Comparison of ENCODE assay signal across 24 cellular contexts in the genomic region with DNA sequence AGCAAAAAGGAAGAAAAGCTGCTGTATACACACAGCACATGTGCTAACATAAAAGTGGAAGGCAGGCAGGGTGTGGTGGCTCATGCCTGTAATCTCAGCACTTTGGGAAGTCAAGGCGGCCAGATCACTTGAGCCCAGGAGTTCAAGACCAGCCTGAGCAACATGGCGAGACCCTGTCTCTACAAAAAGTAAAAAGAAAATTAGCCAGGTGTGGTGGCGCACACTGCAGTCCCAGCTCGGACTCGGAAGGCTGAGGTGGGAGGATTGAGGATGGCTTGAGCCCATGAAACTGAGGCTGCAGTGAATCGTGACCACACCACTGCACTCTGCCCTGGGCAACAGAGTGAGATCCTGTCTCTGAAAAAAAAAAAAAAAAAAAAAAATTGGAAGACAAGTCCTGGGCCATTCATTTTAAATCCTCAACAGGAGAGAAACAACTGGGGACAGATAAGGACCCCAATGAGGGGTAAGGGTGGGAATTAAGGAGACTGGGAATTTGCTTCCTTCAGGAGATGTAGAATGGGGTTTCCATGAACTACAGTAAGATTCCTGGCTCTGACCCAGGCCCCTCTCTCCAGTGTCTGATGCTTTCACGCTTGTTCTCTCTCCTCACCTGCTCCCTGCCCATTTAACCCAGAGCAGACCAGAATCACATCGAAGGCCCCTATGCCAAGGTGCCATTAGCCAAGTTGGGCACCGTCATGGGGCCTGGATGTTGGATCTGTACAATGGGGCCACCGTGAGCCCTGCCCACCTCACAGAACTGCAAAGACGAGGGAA. TPM values are rescaled to one million over a fixed set of nuclear protein-coding genes. Genes with fewer than 3 reads are reported as not detected.
A peak's percentile ranks its signal among the peaks of the same experiment; 100 is the strongest.
DNase-seq lines count a peak whose midpoint lies in the region; ATAC-seq and TF ChIP-seq lines count a peak whose summit lies in the region.
"Had no signal": no experiment of that assay in that cellular context is flagged by ENCODE, and none has a peak within 500 bp of the region (broad histone marks: within the 10 kb centered on the region; RNA-seq: fewer than 3 reads in every experiment).

No MANE protein-coding gene starts in this region.

- H2BK120ac ChIP-seq in mesenchymal stem cell (ENCODE audit: low read depth, low read length) = no peak overlapping the region

- H3K9ac ChIP-seq in mammary epithelial cell (ENCODE audit: insufficient read depth, low read length) (no peak overlapping the region), mesenchymal stem cell (ENCODE audit: low read length) (no peak overlapping the region)

- BruUV-seq in mammary epithelial cell (replicated peaks; lab: Mats Ljungman, UMichigan) = no TSS peak

- H3K27ac ChIP-seq in breast epithelium = peak overlapping the region; percentile 67 to 77
- no peak overlapping the region for H3K27ac ChIP-seq in mammary epithelial cell (ENCODE audit: insufficient read depth, low read depth, low read length)
- no peak overlapping the region for H3K27ac ChIP-seq in mesenchymal stem cell (ENCODE audit: low read length, poor library complexity, severe bottlenecking)
- peak overlapping the region; percentile 64 for H3K27ac ChIP-seq in psoas muscle
- peak overlapping the region; percentile 47 to 90 (median 80) for H3K27ac ChIP-seq in transverse colon
- H3K27ac ChIP-seq in tibial nerve = peak overlapping the region in 2 of 4 donors; percentile 37 to 60
- H3K27ac ChIP-seq: 22Rv1, SJCRH30 had no signal

- no peaks in the 10 kb centered on the region for H3K79me2 ChIP-seq in mammary epithelial cell (ENCODE audit: insufficient read depth, low read length)

- no peaks in the 10 kb centered on the region for H4K20me1 ChIP-seq in mammary epithelial cell (ENCODE audit: insufficient read depth, low read length)

- H2BK15ac ChIP-seq in mesenchymal stem cell (ENCODE audit: low read depth, poor library complexity, severe bottlenecking) = no peak overlapping the region

- H3K23ac ChIP-seq in mesenchymal stem cell (ENCODE audit: low read length in 2 of 2) = no peak overlapping the region

- no peak overlapping the region for H4K91ac ChIP-seq in mesenchymal stem cell (ENCODE audit: low read length)

- 74% methylated on average over 11 of the region's 11 CpGs for WGBS in mammary epithelial cell (ENCODE audit: low coverage, missing lambda C conversion rate)
- 94% methylated on average over 11 of the region's 11 CpGs for WGBS in mesenchymal stem cell
- 84 to 94% (median 88%) methylated on average over 11 of the region's 11 CpGs for WGBS in psoas muscle, 3 donors
- 73 to 83% methylated on average over 6 to 11 of the region's 11 CpGs for WGBS in transverse colon (ENCODE audit: low coverage in 1 of 2), 2 donors
- 82 to 87% methylated on average over 11 of the region's 11 CpGs for WGBS in tibial nerve, 2 donors

- H2AFZ ChIP-seq in mammary epithelial cell (ENCODE audit: low read depth, low read length) (no peak overlapping the region), mesenchymal stem cell (ENCODE audit: low read depth, low read length) (no peak overlapping the region)

- H3K14ac ChIP-seq in mesenchymal stem cell (ENCODE audit: low read length in 2 of 2) = no peak overlapping the region

- in situ Hi-C loops in mammary epithelial cell (cut with MboI; ENCODE audit: low sequenced_read_pairs in 2 of 2) = no loop called here
- in situ Hi-C loops in transverse colon (cut with MboI; ENCODE audit: low pct_ligation_motif_present in 1 of 4, low pct_unique_long_range_greater_than_20kb in 1 of 4, low sequenced_read_pairs in 3 of 4) = no loop called here

- H3K9me3 ChIP-seq in breast epithelium (no peaks in the 10 kb centered on the region), mammary epithelial cell (replicated peaks; ENCODE audit: insufficient read depth, low read length) (no peaks in the 10 kb centered on the region), mesenchymal stem cell (ENCODE audit: control insufficient read depth, low read length) (no peaks in the 10 kb centered on the region), psoas muscle (no peaks in the 10 kb centered on the region), transverse colon (no peaks in the 10 kb centered on the region), tibial nerve (no peaks in the 10 kb centered on the region)
- H3K9me3 ChIP-seq: Peyer's patch had no signal

- no peak overlapping the region for H2BK12ac ChIP-seq in mesenchymal stem cell (ENCODE audit: low read length in 2 of 2)

- H2AK5ac ChIP-seq in mesenchymal stem cell (ENCODE audit: low read length, severe bottlenecking) = no peak overlapping the region

- TF ChIP-seq POLR2A in breast epithelium (IDR thresholded peaks at IDR 0.05) (no peak), transverse colon (IDR thresholded peaks at IDR 0.05) (no peak), tibial nerve (IDR thresholded peaks at IDR 0.05) (no peak)

- TF ChIP-seq CTCF in breast epithelium (IDR thresholded peaks at IDR 0.05) (no peak), mammary epithelial cell (conservative IDR thresholded peaks at IDR 0.05 in 1 of 2, IDR thresholded peaks at IDR 0.05 in 1 of 2; ENCODE audit: extremely low read depth in 1 of 2, insufficient read depth in 1 of 2, low read depth in 1 of 2, low read length in 2 of 2) (no peak), psoas muscle (IDR thresholded peaks at IDR 0.05) (no peak), transverse colon (IDR thresholded peaks at IDR 0.05) (no peak), tibial nerve (IDR thresholded peaks at IDR 0.05) (no peak)

- dilution Hi-C loops in mammary epithelial cell (cut with HindIII; ENCODE audit: low sequenced_read_pairs) = no loop called here

- DNase-seq in breast epithelium (ENCODE audit: low spot score in 2 of 2) = no peak
- DNase-seq in mammary epithelial cell = no peak
- no peak for DNase-seq in mesenchymal stem cell
- no peak for DNase-seq in psoas muscle
- DNase-seq in transverse colon = no peak
- DNase-seq in pons (ENCODE audit: low spot score) = no peak
- no peak for DNase-seq in tibial nerve (ENCODE audit: low spot score in 2 of 2)
- no peak for DNase-seq in effector CD8-positive, alpha-beta T cell (lab: John Stamatoyannopoulos, UW)
- DNase-seq: activated CD4-positive, alpha-beta T cell treated with anti-CD3 and anti-CD28 coated beads for 36 hours; activated naive CD4-positive, alpha-beta T cell; activated T-cell treated with anti-CD3 and anti-CD28 coated beads, Interleukin-2, amount 50 U/mL, for 4 hours; CD4-positive, alpha-beta T cell; dermis blood vessel endothelial cell; HCEC 1CT; Kasumi-1; mesendoderm; natural killer cell; NCI-H1694; NCI-H2171; SJCRH30; trophoblast cell had no signal

- ATAC-seq in psoas muscle = no peak
- ATAC-seq: activated CD4-positive, alpha-beta T cell treated with anti-CD3 and anti-CD28 coated beads for 36 hours; activated T-cell treated with anti-CD3 and anti-CD28 coated beads, Interleukin-2, amount 50 U/mL, for 4 hours; natural killer cell had no signal

- H3K4me2 ChIP-seq in mammary epithelial cell (ENCODE audit: insufficient read depth, low read depth, low read length) (no peak overlapping the region), mesenchymal stem cell (ENCODE audit: low read length, poor library complexity, severe bottlenecking) (no peak overlapping the region)
- H3K4me2 ChIP-seq: smooth muscle cell had no signal

- intact Hi-C loops in breast epithelium (cut with DNase I; ENCODE audit: low total_unique reads) (no loop called here), mammary epithelial cell (cut with micrococcal nuclease) (no loop called here), psoas muscle (cut with DNase I) (no loop called here), transverse colon (cut with DNase I; ENCODE audit: low total_unique reads) (loop anchor here (10.0 kb wide), 1 partner anchor 48 kb away; no protein-coding TSS in a partner anchor)

- H3K79me1 ChIP-seq in mesenchymal stem cell (replicated peaks; ENCODE audit: low read length, poor library complexity, severe bottlenecking) = peaks cover 15% of the 10 kb centered on the region

- no peaks in the 10 kb centered on the region for H3K27me3 ChIP-seq in breast epithelium
- peaks cover 11% of the 10 kb centered on the region for H3K27me3 ChIP-seq in mammary epithelial cell (ENCODE audit: insufficient read depth, low read length)
- no peaks in the 10 kb centered on the region for H3K27me3 ChIP-seq in mesenchymal stem cell (ENCODE audit: control insufficient read depth in 1 of 2, insufficient read depth in 1 of 2, low read length in 2 of 2)
- no peaks in the 10 kb centered on the region for H3K27me3 ChIP-seq in psoas muscle (ENCODE audit: insufficient read depth in 3 of 3, low read length in 2 of 3)
- no peaks in the 10 kb centered on the region for H3K27me3 ChIP-seq in transverse colon
- peaks cover 0 to under 1% of the 10 kb centered on the region in 2 donors for H3K27me3 ChIP-seq in tibial nerve
- H3K27me3 ChIP-seq: Peyer's patch, SJCRH30 had no signal

- H2BK5ac ChIP-seq in mesenchymal stem cell (ENCODE audit: low read depth, low read length, poor library complexity, severe bottlenecking) = no peak overlapping the region

- TF ChIP-seq EP300 in transverse colon (IDR thresholded peaks at IDR 0.05; ENCODE audit: low read depth) = no peak
- no peak for TF ChIP-seq EP300 in tibial nerve (IDR thresholded peaks at IDR 0.05)

- peak overlapping the region; percentile 13 for H4K8ac ChIP-seq in mesenchymal stem cell (ENCODE audit: low read length)

- H3K36me3 ChIP-seq in breast epithelium (no peaks in the 10 kb centered on the region), mammary epithelial cell (ENCODE audit: insufficient read depth, low read length) (no peaks in the 10 kb centered on the region), mesenchymal stem cell (ENCODE audit: control insufficient read depth in 1 of 2, insufficient read depth in 2 of 2, low read depth in 1 of 2, low read length in 2 of 2) (peaks cover 0 to 65% of the 10 kb centered on the region in 2 experiments), psoas muscle (ENCODE audit: insufficient read depth in 1 of 2, low read depth in 1 of 2) (no peaks in the 10 kb centered on the region), transverse colon (no peaks in the 10 kb centered on the region), tibial nerve (peaks cover 0 to 6% (median 0%) of the 10 kb centered on the region in 3 donors)
- H3K36me3 ChIP-seq: Peyer's patch, SJCRH30 had no signal

- no peak overlapping the region for H3K4ac ChIP-seq in mesenchymal stem cell (ENCODE audit: low read depth in 1 of 2, low read length in 2 of 2)

- no peak overlapping the region for H3K18ac ChIP-seq in mesenchymal stem cell (ENCODE audit: low read depth in 1 of 2, low read length in 2 of 2)

- CTCF ChIA-PET in mammary epithelial cell (lab: Charles Lee; ENCODE audit: low non-redundant PET) = no interaction called here

- no peak overlapping the region for H3K4me3 ChIP-seq in breast epithelium
- no peak overlapping the region for H3K4me3 ChIP-seq in mammary epithelial cell (replicated peaks in 1 of 3; ENCODE audit: insufficient read depth in 1 of 3, low read depth in 2 of 3, low read length in 3 of 3)
- no peak overlapping the region for H3K4me3 ChIP-seq in mesenchymal stem cell (ENCODE audit: insufficient read depth in 1 of 2, low read depth in 1 of 2, low read length in 2 of 2)
- no peak overlapping the region for H3K4me3 ChIP-seq in psoas muscle
- no peak overlapping the region for H3K4me3 ChIP-seq in transverse colon
- H3K4me3 ChIP-seq in tibial nerve = no peak overlapping the region
- H3K4me3 ChIP-seq: Peyer's patch, SJCRH30, smooth muscle cell had no signal

- peaks cover 0 to 10% of the 10 kb centered on the region in 2 donors for H3K4me1 ChIP-seq in breast epithelium
- no peaks in the 10 kb centered on the region for H3K4me1 ChIP-seq in mammary epithelial cell (ENCODE audit: insufficient read depth, low read length)
- peaks cover 7% of the 10 kb centered on the region for H3K4me1 ChIP-seq in mesenchymal stem cell (ENCODE audit: control insufficient read depth, insufficient read depth, low read depth, low read length)
- peaks cover 25% of the 10 kb centered on the region for H3K4me1 ChIP-seq in psoas muscle
- peaks cover 4 to 30% (median 14%) of the 10 kb centered on the region in 4 donors for H3K4me1 ChIP-seq in transverse colon
- H3K4me1 ChIP-seq in tibial nerve = peaks cover 0 to 50% (median 12%) of the 10 kb centered on the region in 4 donors
- H3K4me1 ChIP-seq: SJCRH30 had no signal

RNA-seq across cellular contexts. Expression of gene TNS1, which starts 29.6 kb away (rescaled TPM):
- total RNA-seq in breast epithelium (100 to 1,000 TPM; 141 to 577 (median 154) TPM), mammary epithelial cell (10 to 100 TPM in 1 of 2 donors, under 1 TPM in 1; 0.80 to 20.0 TPM), psoas muscle (100 to 1,000 TPM; 231 to 742 (median 415) TPM), transverse colon (100 to 1,000 TPM; 101 to 487 (median 231) TPM), tibial nerve (100 to 1,000 TPM; 461 to 648 (median 565) TPM)
- polyA plus RNA-seq in mammary epithelial cell (0.46 TPM), psoas muscle (100 to 1,000 TPM in 2 of 3 donors, 10 to 100 TPM in 1; 73.4 to 276 (median 155) TPM)
- polyA minus RNA-seq in mammary epithelial cell = 11.9 TPM
- polyA plus RNA-seq in mesenchymal stem cell (2013, experiment 1 of 2) = 6.3 TPM
- 5.1 TPM for polyA plus RNA-seq in mesenchymal stem cell (2013, experiment 2 of 2)

Comparison
In these comparisons a context has a peak if more than half of its experiments do, and no peak if none do; other contexts are left out.
1. H3K27ac ChIP-seq: peak in breast epithelium (2 of 2), psoas muscle (single experiment) and transverse colon (4 of 4); none in mammary epithelial cell (single experiment) and mesenchymal stem cell (single experiment).
2. RNA of gene TNS1, which starts 29.6 kb away (total RNA-seq): 461 to 648 TPM in tibial nerve, 231 to 742 TPM in psoas muscle, 101 to 487 TPM in transverse colon and 141 to 577 TPM in breast epithelium; 0.80 to 20.0 TPM in mammary epithelial cell; every median in the first group is over 4 times any median in the second.